In the genomic region with DNA sequence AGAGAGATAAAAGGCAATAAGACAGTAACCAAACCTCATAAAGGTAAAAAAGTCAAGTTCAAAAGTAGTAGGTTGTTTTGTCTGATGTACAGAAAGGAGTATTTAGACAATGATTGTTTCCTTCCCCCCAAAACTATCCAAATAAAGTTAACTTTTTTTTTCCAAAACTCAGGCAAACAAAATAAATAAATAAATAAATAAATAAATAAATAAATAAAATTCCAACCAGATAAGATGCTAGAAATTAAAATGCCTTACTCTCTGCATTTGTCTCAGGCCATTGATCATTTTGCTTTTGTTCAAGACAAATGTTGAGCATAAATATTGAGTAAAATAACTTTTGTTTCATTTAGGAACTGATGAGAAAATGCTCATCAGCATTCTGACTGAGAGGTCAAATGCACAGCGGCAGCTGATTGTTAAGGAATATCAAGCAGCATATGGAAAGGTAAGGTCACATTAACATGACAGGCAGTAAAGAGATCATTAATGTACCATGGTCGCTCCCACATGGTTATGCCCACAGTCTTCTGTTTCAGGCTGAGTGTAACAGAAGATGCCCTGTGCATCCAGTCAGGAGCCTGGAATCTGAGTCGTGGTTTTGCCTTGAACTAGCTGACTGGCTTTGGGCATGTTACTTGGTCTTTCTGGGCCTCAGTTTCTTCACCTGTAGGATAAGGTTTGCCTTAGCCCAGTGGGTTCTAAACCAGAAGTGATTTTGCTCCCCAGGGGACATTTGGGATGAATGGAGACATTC, we compare ENCODE assay signal across 27 cellular contexts.
"Had no signal": no experiment of that assay in that cellular context is flagged by ENCODE, and none has a peak within 500 bp of the region (broad histone marks: within the 10 kb centered on the region; RNA-seq: fewer than 3 reads in every experiment).

No MANE protein-coding gene starts in this region.

- H3K27ac Mint-ChIP-seq: activated CD4-positive, alpha-beta T cell treated with anti-CD3 and anti-CD28 coated beads, Interleukin-2, amount 10 ng/mL, durations not matched to agents 24 days and 14 days; activated CD8-positive, alpha-beta T cell treated with anti-CD3 and anti-CD28 coated beads for 36 hours; activated naive CD4-positive, alpha-beta T cell treated with anti-CD3 and anti-CD28 coated beads for 36 hours; activated naive CD4-positive, alpha-beta T cell treated with anti-CD3 and anti-CD28 coated beads, Interleukin-2, amount 50 U/mL, for 72 hours; activated T-helper 1 cell treated with anti-CD3 and anti-CD28 coated beads, Interleukin-12 subunit alpha, Interleukin-12 subunit beta, Interleukin-2, Interleukin-4 antibody, amounts not matched to agents 30 ng/mL and 10 ng/mL and 1 ng/mL, durations not matched to agents 14 hours and 24 hours and 36 hours; T-helper 1 cell treated with Interleukin-12 subunit alpha and Interleukin-12 subunit beta and Interleukin-4 antibody, amounts not matched to agents 30 μg/mL and 1 μg/mL, for 36 hours; T-helper 2 cell treated with Interferon-gamma antibody and Interleukin-4, amounts not matched to agents 5 μg/mL and 100 μg/mL, for 36 hours had no signal

- H3K36me3 ChIP-seq: adrenal gland, Peyer's patch had no signal

- H3K27me3 ChIP-seq: adrenal gland, body of pancreas, breast epithelium, Peyer's patch, SJSA1 had no signal

- H3K4me1 ChIP-seq: adrenal gland, body of pancreas, breast epithelium, Peyer's patch, SJSA1 had no signal

- H3K9me3 ChIP-seq: adrenal gland, body of pancreas, breast epithelium, Peyer's patch, SJSA1, SK-N-SH had no signal

- H3K9me3 Mint-ChIP-seq: activated CD4-positive, alpha-beta T cell treated with anti-CD3 and anti-CD28 coated beads, Interleukin-2, amount 10 ng/mL, durations not matched to agents 24 days and 14 days; activated CD8-positive, alpha-beta T cell treated with anti-CD3 and anti-CD28 coated beads for 36 hours; activated naive CD4-positive, alpha-beta T cell treated with anti-CD3 and anti-CD28 coated beads for 36 hours; activated T-helper 1 cell treated with anti-CD3 and anti-CD28 coated beads, Interleukin-12 subunit alpha, Interleukin-12 subunit beta, Interleukin-2, Interleukin-4 antibody, amounts not matched to agents 30 ng/mL and 10 ng/mL and 1 ng/mL, durations not matched to agents 14 hours and 24 hours and 36 hours; T-helper 1 cell treated with Interleukin-12 subunit alpha and Interleukin-12 subunit beta and Interleukin-4 antibody, amounts not matched to agents 30 μg/mL and 1 μg/mL, for 36 hours; T-helper 2 cell treated with Interferon-gamma antibody and Interleukin-4, amounts not matched to agents 5 μg/mL and 100 μg/mL, for 36 hours had no signal

- H3K27ac ChIP-seq: adrenal gland, body of pancreas, breast epithelium, Peyer's patch, SJSA1 had no signal

- H3K36me3 Mint-ChIP-seq: activated naive CD4-positive, alpha-beta T cell treated with anti-CD3 and anti-CD28 coated beads, Interleukin-2, amount 50 U/mL, for 72 hours had no signal

- H3K9me2 ChIP-seq: SK-N-SH had no signal

- H3K4me3 ChIP-seq: adrenal gland, body of pancreas, breast epithelium, Peyer's patch, SJSA1 had no signal

- DNase-seq: activated CD4-positive, alpha-beta T cell treated with anti-CD3 and anti-CD28 coated beads, Interleukin-2, amount 10 ng/mL, durations not matched to agents 24 days and 14 days; activated CD4-positive, alpha-beta T cell treated with anti-CD3 and anti-CD28 coated beads, Interleukin-2, amount 50 U/mL, for 4 hours; activated CD8-positive, alpha-beta T cell treated with anti-CD3 and anti-CD28 coated beads for 36 hours; activated gamma-delta T cell treated with Interleukin-2 at 50 U/mL for 16 hours; activated naive CD4-positive, alpha-beta T cell treated with anti-CD3 and anti-CD28 coated beads for 36 hours; activated T-cell treated with anti-CD3 and anti-CD28 coated beads, Interleukin-2, amount 50 U/mL, for 1 hour; adrenal gland; body of pancreas; NCI-H1105; NCI-H1417 treated with DMSO at 0.1 percent for 48 hours; NCI-H187 treated with DMSO at 0.1 percent for 48 hours; NCI-H2081; NCI-H345; NCI-H524 treated with DMSO at 0.1 percent for 48 hours; NCI-H748 treated with DMSO at 0.1 percent for 48 hours; NK-92 treated with Interleukin-12 subunit alpha and Interleukin-12 subunit beta, amount 100 ng/mL, for 24 hours; PC-3; Peyer's patch; RPMI8226; SHP77 treated with DMSO at 0.1 percent for 48 hours; SK-N-SH had no signal

- H3K4me1 Mint-ChIP-seq: activated CD4-positive, alpha-beta T cell treated with anti-CD3 and anti-CD28 coated beads, Interleukin-2, amount 10 ng/mL, durations not matched to agents 24 days and 14 days had no signal

- ATAC-seq: activated CD8-positive, alpha-beta T cell treated with anti-CD3 and anti-CD28 coated beads for 36 hours; activated naive CD4-positive, alpha-beta T cell treated with anti-CD3 and anti-CD28 coated beads, Interleukin-2, amount 50 U/mL, for 72 hours; body of pancreas; PC-3 had no signal

- H3K4me2 ChIP-seq: SK-N-SH had no signal

- H3K4me3 Mint-ChIP-seq: activated CD4-positive, alpha-beta T cell treated with anti-CD3 and anti-CD28 coated beads, Interleukin-2, amount 10 ng/mL, durations not matched to agents 24 days and 14 days; activated CD8-positive, alpha-beta T cell treated with anti-CD3 and anti-CD28 coated beads for 36 hours; activated naive CD4-positive, alpha-beta T cell treated with anti-CD3 and anti-CD28 coated beads for 36 hours; activated T-helper 1 cell treated with anti-CD3 and anti-CD28 coated beads, Interleukin-12 subunit alpha, Interleukin-12 subunit beta, Interleukin-2, Interleukin-4 antibody, amounts not matched to agents 30 ng/mL and 10 ng/mL and 1 ng/mL, durations not matched to agents 14 hours and 24 hours and 36 hours; T-helper 1 cell treated with Interleukin-12 subunit alpha and Interleukin-12 subunit beta and Interleukin-4 antibody, amounts not matched to agents 30 μg/mL and 1 μg/mL, for 36 hours; T-helper 2 cell treated with Interferon-gamma antibody and Interleukin-4, amounts not matched to agents 5 μg/mL and 100 μg/mL, for 36 hours had no signal

- H3K9ac ChIP-seq: SK-N-SH had no signal
